In genomic region chr6:170264644-170265043, GRCh38 we compare ENCODE assay signal across 1 cellular context. TPM values are rescaled to one million over a fixed set of nuclear protein-coding genes. Genes with fewer than 3 reads are reported as not detected.
"Had no signal": no experiment of that assay in that cellular context is flagged by ENCODE, and none has a peak within 500 bp of the region (broad histone marks: within the 10 kb centered on the region; RNA-seq: fewer than 3 reads in every experiment).

No MANE protein-coding gene starts in this region.

RNA-seq across cellular contexts. Expression of gene DLL1, which starts 26.2 kb away (rescaled TPM):
- total RNA-seq: K562 had no signal
- polyA plus RNA-seq: K562 had no signal
